ENCODE assay signal across 8 cellular contexts in the genomic region with DNA sequence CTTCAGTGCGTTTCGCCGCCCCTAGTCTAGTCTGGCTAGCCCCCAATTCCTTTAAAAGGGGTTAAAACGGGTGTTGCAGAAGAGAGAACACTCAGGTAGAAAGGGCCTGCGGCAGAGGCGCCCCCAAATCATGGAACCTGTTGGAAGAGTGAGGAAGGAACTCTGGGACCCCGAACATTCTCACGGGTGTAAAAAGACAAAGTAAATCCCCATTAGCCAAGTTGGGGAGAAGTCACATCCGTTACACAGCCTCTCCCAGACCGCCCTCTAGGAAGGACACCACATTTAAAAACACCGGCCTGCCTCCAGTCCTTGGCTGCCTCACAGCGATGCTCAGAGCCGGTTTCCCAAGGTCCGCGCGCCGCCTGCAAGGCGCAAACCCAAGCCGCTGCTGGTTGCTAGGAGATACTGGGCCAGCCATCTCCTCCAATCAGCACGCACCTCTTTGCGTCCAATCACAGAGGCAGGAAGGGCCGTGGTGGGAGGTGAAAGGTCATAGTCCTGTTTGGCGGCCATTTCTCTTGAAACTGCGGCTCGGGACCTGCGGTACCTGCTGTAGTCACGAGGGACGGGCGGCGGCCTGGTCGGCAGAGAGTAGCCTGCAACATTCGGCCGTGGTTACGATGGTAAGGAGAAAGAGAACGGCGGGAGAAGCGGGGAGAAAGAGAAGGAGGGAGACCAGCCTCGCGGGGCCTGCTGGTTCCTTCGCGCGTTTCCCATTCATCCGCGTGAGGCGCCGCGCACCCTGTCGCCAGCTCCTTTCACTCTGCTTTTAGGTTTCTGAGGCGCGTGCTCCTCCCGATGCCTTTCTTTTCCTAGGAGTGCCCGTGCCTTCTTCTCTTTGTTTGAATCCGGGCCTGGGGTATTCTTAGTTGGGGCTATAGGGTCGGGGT. TPM values are rescaled to one million over a fixed set of nuclear protein-coding genes. Genes with fewer than 3 reads are reported as not detected.
A peak's percentile ranks its signal among the peaks of the same experiment; 100 is the strongest.
DNase-seq lines count a peak whose midpoint lies in the region; ATAC-seq and TF ChIP-seq lines count a peak whose summit lies in the region.

A gene (plus strand): TSS at position 502 of the 893 bp plus-strand sequence. CDS start 122 bp downstream, at position 624.

- no peaks in the 10 kb centered on the region for H3K9me2 ChIP-seq in hepatocyte (replicated peaks; ENCODE audit: insufficient read depth)

- no peaks in the 10 kb centered on the region for H4K20me1 ChIP-seq in hepatocyte (ENCODE audit: insufficient read depth, poor library complexity, severe bottlenecking)

- TF ChIP-seq CTCF in 22Rv1 (IDR thresholded peaks at IDR 0.05): peak; percentile 34
- peak; percentile 24 for TF ChIP-seq CTCF in hepatocyte (IDR thresholded peaks at IDR 0.05; ENCODE audit: poor library complexity)

- peak within 1 kb of the TSS; percentile 86 for H2AFZ ChIP-seq in hepatocyte

- peak within 1 kb of the TSS; percentile 92 for H3K4me2 ChIP-seq in hepatocyte

- no peaks in the 10 kb centered on the region for H3K27me3 ChIP-seq in hepatocyte

- H3K27ac ChIP-seq in 22Rv1 (peak within 1 kb of the TSS; percentile 79), hepatocyte (peak within 1 kb of the TSS; percentile 79)

- H3K79me2 ChIP-seq in hepatocyte: peaks cover 45% of the 10 kb centered on the region

- peaks cover 8% of the 10 kb centered on the region for H3K4me1 ChIP-seq in hepatocyte (ENCODE audit: insufficient read depth)

- ATAC-seq in GM18511 (IDR thresholded peaks at IDR 0.05; ENCODE audit: unreplicated experiment) (peak; percentile 99), HG03025 (IDR thresholded peaks at IDR 0.05; ENCODE audit: low FRiP score, unreplicated experiment) (peak; percentile 100)

- WGBS in hepatocyte (ENCODE audit: low lambda C conversion rate, missing lambda C conversion rate): 3% methylated on average over 54 of the region's 54 CpGs

- DNase-seq in NCI-H2029 treated with DMSO at 0.1 percent for 48 hours (lab: John Stamatoyannopoulos, UW) (peak; percentile 80), T-helper 9 cell (peak; percentile 90), astrocyte of the hippocampus (ENCODE audit: low read depth, low spot score) (peak; percentile 99), hepatocyte (ENCODE audit: low spot score) (peak; percentile 97), renal cortical epithelial cell (ENCODE audit: low read depth) (peak; percentile 94)

- H3K4me3 ChIP-seq in hepatocyte: peak within 1 kb of the TSS; percentile 58

- peaks cover 4% of the 10 kb centered on the region for H3K36me3 ChIP-seq in hepatocyte (replicated peaks; ENCODE audit: insufficient read depth, low read depth)

- no peaks in the 10 kb centered on the region for H3K9me3 ChIP-seq in hepatocyte (ENCODE audit: low read depth)

RNA-seq across cellular contexts. Expression of the gene that starts here (rescaled TPM):
- total RNA-seq in hepatocyte: 10.9 and 20.0 TPM in 2 replicates
- polyA plus RNA-seq in hepatocyte: 54.4 and 54.6 TPM in 2 replicates
- total RNA-seq in renal cortical epithelial cell: 8.2 and 12.7 TPM in 2 replicates

Comparison
In these comparisons a context has a peak if more than half of its experiments do, and no peak if none do; other contexts are left out.
1. Peak in every context shown above with its lines: DNase-seq, ATAC-seq, H3K4me3 ChIP-seq and H3K27ac ChIP-seq.